28 cellular contexts compared by ENCODE assay signal in genomic region chrX:137483554-137483953, GRCh38.
"Had no signal": no experiment of that assay in that cellular context is flagged by ENCODE, and none has a peak within 500 bp of the region (broad histone marks: within the 10 kb centered on the region; RNA-seq: fewer than 3 reads in every experiment).

No MANE protein-coding gene starts in this region.

- H3K36me3 ChIP-seq: neural progenitor cell, ovary, spleen, suprapubic skin, tibial artery, transverse colon, upper lobe of right lung, uterus had no signal

- H3K27me3 ChIP-seq: neural progenitor cell, ovary, suprapubic skin, testis, tibial artery, transverse colon, upper lobe of right lung, uterus had no signal

- H3K4me3 ChIP-seq: neural progenitor cell, ovary, psoas muscle, skin epidermis, smooth muscle cell, spleen, suprapubic skin, testis, tibial artery, transverse colon, upper lobe of right lung, uterus had no signal

- H2AFZ ChIP-seq: neural progenitor cell, parathyroid adenoma had no signal

- H3K4me1 ChIP-seq: neural progenitor cell, parathyroid adenoma, psoas muscle, spleen, suprapubic skin, testis, tibial artery, transverse colon, upper lobe of right lung, uterus had no signal

- H3K79me2 ChIP-seq: parathyroid adenoma had no signal

- H3K9ac ChIP-seq: neural progenitor cell, parathyroid adenoma had no signal

- H3K4me2 ChIP-seq: neural progenitor cell, smooth muscle cell had no signal

- ATAC-seq: natural killer cell; psoas muscle; right cardiac atrium; sciatic nerve; stimulated activated memory B cell treated with anti-CD40 and anti-IgM and Interleukin-4, amounts not matched to agents 10 μg/mL and 1 μg/mL and 100 μg/mL, for 72 hours; stimulated activated naive CD8-positive, alpha-beta T cell treated with anti-CD3 and anti-CD28 coated beads, Interleukin-15, amount 100 ng/mL, for 72 hours; stimulated activated naive CD8-positive, alpha-beta T cell treated with anti-CD3 and anti-CD28 coated beads, Interleukin-15, Interleukin-2, amounts not matched to agents 100 U/mL and 50 U/mL, for 24 hours; upper lobe of right lung had no signal

- DNase-seq: natural killer cell; occipital lobe; ovary; posterior cingulate gyrus; psoas muscle; right cardiac atrium; spleen; stimulated activated CD4-positive, alpha-beta T cell treated with anti-CD3 and anti-CD28 coated beads, Interleukin-12 subunit alpha, Interleukin-12 subunit beta, amount 100 ng/mL, for 4 hours; stimulated activated CD4-positive, alpha-beta T cell treated with anti-CD3 and anti-CD28 coated beads, Interleukin-1b, Interleukin-23, amount 100 ng/mL, for 48 hours; stimulated activated CD4-positive, alpha-beta T cell treated with anti-CD3 and anti-CD28 coated beads, Interleukin-4, amount 100 ng/mL, for 1 hour; stimulated activated CD4-positive, alpha-beta T cell treated with anti-CD3 and anti-CD28 coated beads, Interleukin-4, amount 100 ng/mL, for 4 hours; stimulated activated CD8-positive, alpha-beta memory T cell treated with anti-CD3 and anti-CD28 coated beads, Interleukin-4, amount 100 ng/mL, for 48 hours; stimulated activated naive CD4-positive, alpha-beta T cell; stimulated activated naive CD8-positive, alpha-beta T cell treated with anti-CD3 and anti-CD28 coated beads, Interleukin-15, amount 100 ng/mL, for 72 hours; stimulated activated naive CD8-positive, alpha-beta T cell treated with anti-CD3 and anti-CD28 coated beads, Interleukin-15, Interleukin-2, amounts not matched to agents 100 U/mL and 50 U/mL, for 24 hours; substantia nigra; testis; tibial artery; transverse colon; upper lobe of right lung; uterus had no signal

- H3K9me3 ChIP-seq: ovary, psoas muscle, spleen, suprapubic skin, testis, tibial artery, transverse colon, upper lobe of right lung, uterus had no signal

- H3K27ac ChIP-seq: neural progenitor cell, ovary, parathyroid adenoma, psoas muscle, skin epidermis, spleen, suprapubic skin, testis, tibial artery, transverse colon, upper lobe of right lung, uterus had no signal
